Comparison of ENCODE assay signal across 1 cellular context in genomic region chr6:41294463-41294862, GRCh38.
TF ChIP-seq lines count a peak whose summit lies in the region.

No MANE protein-coding gene starts in this region.

TF ChIP-seq in GM12878, 131 proteins besides CTCF, POLR2A, EP300 and RAD21 (continued from another document):
- no peak for TF ChIP-seq CUX1 (IDR thresholded peaks at IDR 0.05; ENCODE audit: insufficient replicate concordance, low read depth, low read length)
- TF ChIP-seq ATF7 (IDR thresholded peaks at IDR 0.05; ENCODE audit: low read depth): no peak
- TF ChIP-seq ZNF384 (IDR thresholded peaks at IDR 0.05; ENCODE audit: borderline replicate concordance, low read depth, low read length): no peak
- TF ChIP-seq SUZ12 (IDR thresholded peaks at IDR 0.05; ENCODE audit: unreplicated experiment): no peak
- TF ChIP-seq CEBPZ (IDR thresholded peaks at IDR 0.05; ENCODE audit: low read depth, low read length): no peak
- TF ChIP-seq BHLHE40 (IDR thresholded peaks at IDR 0.05; ENCODE audit: borderline replicate concordance in 1 of 2, low read depth in 2 of 2, low read length in 1 of 2): peak in 1 of 2 experiments; percentile 80; a peak in 2 of 4 replicates
- TF ChIP-seq YBX1 (IDR thresholded peaks at IDR 0.05): no peak
- no peak for TF ChIP-seq SMARCA5 (IDR thresholded peaks at IDR 0.05)
- no peak for TF ChIP-seq TCF7 (IDR thresholded peaks at IDR 0.05; ENCODE audit: borderline replicate concordance)
- TF ChIP-seq RUNX3 (IDR thresholded peaks at IDR 0.05; ENCODE audit: low read length): no peak
- no peak for TF ChIP-seq MYB (IDR thresholded peaks at IDR 0.05; ENCODE audit: borderline replicate concordance, low read depth, low read length)
- TF ChIP-seq STAT1 (conservative IDR thresholded peaks at IDR 0.05): no peak
- TF ChIP-seq ASH2L (IDR thresholded peaks at IDR 0.05; ENCODE audit: borderline replicate concordance, low read depth): no peak
- TF ChIP-seq HSF1 (IDR thresholded peaks at IDR 0.05; ENCODE audit: low read depth, low read length): no peak
- no peak for TF ChIP-seq BCL3 (IDR thresholded peaks at IDR 0.05; ENCODE audit: borderline replicate concordance, insufficient read depth, low read depth, low read length, poor library complexity, severe bottlenecking)
- TF ChIP-seq CHD4 (IDR thresholded peaks at IDR 0.05): no peak
- TF ChIP-seq ETV6 (conservative IDR thresholded peaks at IDR 0.05 in 1 of 2, IDR thresholded peaks at IDR 0.05 in 1 of 2; ENCODE audit: borderline replicate concordance in 1 of 2, low read depth in 1 of 2): no peak
- TF ChIP-seq MLLT1 (IDR thresholded peaks at IDR 0.05): no peak
- TF ChIP-seq ZZZ3 (IDR thresholded peaks at IDR 0.05; ENCODE audit: control insufficient read depth, insufficient read length, low read depth): no peak
- TF ChIP-seq STAT3 (IDR thresholded peaks at IDR 0.05; ENCODE audit: low read depth, low read length): no peak
- TF ChIP-seq MTA3 (IDR thresholded peaks at IDR 0.05; ENCODE audit: borderline replicate concordance, low read length): no peak
- peak in 1 of 2 experiments; percentile 69; a peak in 1 of 3 replicates for TF ChIP-seq EGR1 (IDR thresholded peaks at IDR 0.05; ENCODE audit: borderline replicate concordance in 1 of 2, low read depth in 2 of 2, low read length in 2 of 2)
- no peak for TF ChIP-seq TCF3 (IDR thresholded peaks at IDR 0.05; ENCODE audit: borderline replicate concordance, insufficient read depth, low read depth, low read length)
- no peak for TF ChIP-seq TBL1XR1 (IDR thresholded peaks at IDR 0.05; ENCODE audit: low read depth, low read length)
- TF ChIP-seq IRF3 (IDR thresholded peaks at IDR 0.05): no peak
- TF ChIP-seq IKZF1 (conservative IDR thresholded peaks at IDR 0.05): peak; percentile 56; the same call in 1 of the 2 replicates
- no peak for TF ChIP-seq ZNF217 (IDR thresholded peaks at IDR 0.05)
- no peak for TF ChIP-seq KLF5 (IDR thresholded peaks at IDR 0.05; ENCODE audit: partially characterized antibody)
- TF ChIP-seq RCOR1 (conservative IDR thresholded peaks at IDR 0.05; ENCODE audit: low read depth, low read length): no peak
- no peak for TF ChIP-seq MXI1 (IDR thresholded peaks at IDR 0.05; ENCODE audit: low read depth, low read length)
- no peak for TF ChIP-seq USF1 (IDR thresholded peaks at IDR 0.05; ENCODE audit: borderline replicate concordance, extremely low read length, insufficient read depth, low read depth, low read length)
- no peak for TF ChIP-seq BMI1 (IDR thresholded peaks at IDR 0.05; ENCODE audit: borderline replicate concordance)
- TF ChIP-seq TAF1 (IDR thresholded peaks at IDR 0.05; ENCODE audit: borderline replicate concordance, low read depth, low read length): no peak
- TF ChIP-seq MEF2B (IDR thresholded peaks at IDR 0.05; ENCODE audit: partially characterized antibody, poor library complexity, severe bottlenecking): peak; percentile 45
- TF ChIP-seq RAD51 (IDR thresholded peaks at IDR 0.05): no peak
TF ChIP-seq in GM12878: peak in this region for 5.
